ENCODE assay signal across 12 cellular contexts in genomic region chr20:63103402-63104311, GRCh38.
DNase-seq lines count a peak whose midpoint lies in the region; ATAC-seq and TF ChIP-seq lines count a peak whose summit lies in the region.
"Had no signal": no experiment of that assay in that cellular context is flagged by ENCODE, and none has a peak within 500 bp of the region (broad histone marks: within the 10 kb centered on the region; RNA-seq: fewer than 3 reads in every experiment).

No MANE protein-coding gene starts in this region.

- H3K36me3 ChIP-seq in SK-N-SH (replicated peaks in 1 of 2; ENCODE audit: control insufficient read depth in 1 of 2, insufficient read depth in 2 of 2, low read length in 1 of 2) (no peaks in the 10 kb centered on the region), DND-41 (ENCODE audit: insufficient read depth, low read length) (no peaks in the 10 kb centered on the region), mesenchymal stem cell (ENCODE audit: control insufficient read depth in 1 of 2, insufficient read depth in 2 of 2, low read depth in 1 of 2, low read length in 2 of 2) (no peaks in the 10 kb centered on the region)
- H3K36me3 ChIP-seq: SJSA1 had no signal

- no peaks in the 10 kb centered on the region for H3K36me3 Mint-ChIP-seq in activated CD8-positive, alpha-beta T cell treated with anti-CD3 and anti-CD28 coated beads for 36 hours (ENCODE audit: low read depth)
- H3K36me3 Mint-ChIP-seq: activated naive CD8-positive, alpha-beta T cell treated with anti-CD3 and anti-CD28 coated beads, Interleukin-2, amount 10 ng/mL, durations not matched to agents 7 days and 5 days had no signal

- peaks cover 1% of the 10 kb centered on the region for H3F3A ChIP-seq in SK-N-SH (replicated peaks; ENCODE audit: insufficient read depth)

- H4K20me1 ChIP-seq in SK-N-SH (ENCODE audit: insufficient read depth), result no peaks in the 10 kb centered on the region
- 0 out of 2 replicates have a peak, but pooled peaks cover 6% of the 10 kb centered on the region for H4K20me1 ChIP-seq in DND-41 (ENCODE audit: insufficient read depth, low read length)

- H3K4me3 ChIP-seq in SK-N-SH (ENCODE audit: low read depth in 2 of 2, low read length in 1 of 2) (no peak overlapping the region), DND-41 (ENCODE audit: low read depth in 1 of 2, low read length in 2 of 2) (no peak overlapping the region), mesenchymal stem cell (ENCODE audit: insufficient read depth in 1 of 2, low read depth in 1 of 2, low read length in 2 of 2) (no peak overlapping the region)

- TF ChIP-seq EP300 in SK-N-SH (IDR thresholded peaks at IDR 0.05; ENCODE audit: borderline replicate concordance in 1 of 2, low read depth in 1 of 2, low read length in 1 of 2), result no peak

- H3K27me3 Mint-ChIP-seq in activated CD8-positive, alpha-beta T cell treated with anti-CD3 and anti-CD28 coated beads for 36 hours, result no peaks in the 10 kb centered on the region
- H3K27me3 Mint-ChIP-seq: activated naive CD8-positive, alpha-beta T cell treated with anti-CD3 and anti-CD28 coated beads, Interleukin-2, amount 10 ng/mL, durations not matched to agents 7 days and 5 days had no signal

- 45% methylated on average over 18 of the region's 21 CpGs for WGBS in SK-N-SH (ENCODE audit: low lambda C conversion rate)
- WGBS in mesenchymal stem cell, result 71% methylated on average over 13 of the region's 21 CpGs

- H3K27me3 ChIP-seq in SK-N-SH (ENCODE audit: insufficient read depth) (no peaks in the 10 kb centered on the region; the same call in 1 of the 2 replicates), DND-41 (ENCODE audit: insufficient read depth, low read length, poor library complexity) (no peaks in the 10 kb centered on the region), mesenchymal stem cell (ENCODE audit: control insufficient read depth in 1 of 2, insufficient read depth in 1 of 2, low read length in 2 of 2) (peaks cover 29 to 46% of the 10 kb centered on the region in 2 experiments)

- H3K4me1 ChIP-seq in SK-N-SH (ENCODE audit: control insufficient read depth in 1 of 2, insufficient read depth in 2 of 2, low read depth in 1 of 2, low read length in 1 of 2) (no peaks in the 10 kb centered on the region; a peak in 1 of 4 replicates), DND-41 (ENCODE audit: insufficient read depth, low read length) (peaks cover 13% of the 10 kb centered on the region), mesenchymal stem cell (ENCODE audit: control insufficient read depth, insufficient read depth, low read depth, low read length) (peaks cover 15% of the 10 kb centered on the region)

- H3K4me2 ChIP-seq in SK-N-SH (no peak overlapping the region), DND-41 (ENCODE audit: insufficient read depth, low read length) (peak overlapping the region; percentile 73; the same call in 1 of the 2 replicates), mesenchymal stem cell (ENCODE audit: low read length, poor library complexity, severe bottlenecking) (no peak overlapping the region)

- H3K18ac ChIP-seq in mesenchymal stem cell (ENCODE audit: low read depth in 1 of 2, low read length in 2 of 2), result no peak overlapping the region

- H3K9me2 ChIP-seq in SK-N-SH, result no peaks in the 10 kb centered on the region

- no peak overlapping the region for H2AK5ac ChIP-seq in mesenchymal stem cell (ENCODE audit: low read length, severe bottlenecking)

- H3K4ac ChIP-seq in mesenchymal stem cell (ENCODE audit: low read depth in 1 of 2, low read length in 2 of 2), result no peak overlapping the region

- H4K8ac ChIP-seq in mesenchymal stem cell (ENCODE audit: low read length), result no peak overlapping the region

- POLR2A ChIA-PET in SK-N-SH (lab: Yijun Ruan, JAX), result no interaction called here
- POLR2A ChIA-PET in activated CD8-positive, alpha-beta T cell treated with anti-CD3 and anti-CD28 coated beads for 36 hours (lab: Charles Lee), result interaction anchor here (1.6 kb wide), 1 partner anchor 21 kb away, joined by 4 read pairs; no protein-coding TSS in a partner anchor

- intact Hi-C loops in activated CD8-positive, alpha-beta T cell treated with anti-CD3 and anti-CD28 coated beads for 36 hours (cut with micrococcal nuclease), result no loop called here

- no peak overlapping the region for H2BK15ac ChIP-seq in mesenchymal stem cell (ENCODE audit: low read depth, poor library complexity, severe bottlenecking)

- no peak overlapping the region for H4K91ac ChIP-seq in mesenchymal stem cell (ENCODE audit: low read length)

- no peaks in the 10 kb centered on the region for H3K79me2 ChIP-seq in SK-N-SH (ENCODE audit: insufficient read depth)
- no peaks in the 10 kb centered on the region for H3K79me2 ChIP-seq in DND-41 (ENCODE audit: insufficient read depth, low read length)

- no peaks in the 10 kb centered on the region for H3K9me3 ChIP-seq in SK-N-SH
- peaks cover 6% of the 10 kb centered on the region for H3K9me3 ChIP-seq in DND-41 (ENCODE audit: insufficient read depth, low read length, severe bottlenecking)
- no peaks in the 10 kb centered on the region for H3K9me3 ChIP-seq in mesenchymal stem cell (ENCODE audit: control insufficient read depth, low read length)

- H2BK12ac ChIP-seq in mesenchymal stem cell (ENCODE audit: low read length in 2 of 2), result no peak overlapping the region

- ATAC-seq in SK-N-SH treated with all-trans-retinoic acid at 6 μM for 48 hours, result 0 out of 3 replicates have a peak, but pooled peaks have one; percentile 9
- no peak for ATAC-seq in DND-41 (ENCODE audit: insufficient read depth, low read depth)
- no peak for ATAC-seq in activated CD8-positive, alpha-beta T cell treated with anti-CD3 and anti-CD28 coated beads for 36 hours
- no peak for ATAC-seq in HG03565 (IDR thresholded peaks at IDR 0.05; ENCODE audit: unreplicated experiment)

- TF ChIP-seq CTCF in SK-N-SH (IDR thresholded peaks at IDR 0.05) (no peak), DND-41 (IDR thresholded peaks at IDR 0.05; ENCODE audit: borderline replicate concordance, extremely low read depth, low read length, poor library complexity, severe bottlenecking) (no peak)
- no peak for TF ChIP-seq CTCF in activated CD8-positive, alpha-beta T cell treated with anti-CD3 and anti-CD28 coated beads for 36 hours (IDR thresholded peaks at IDR 0.05)

- no peak overlapping the region for H2AFZ ChIP-seq in SK-N-SH (ENCODE audit: low read depth)
- H2AFZ ChIP-seq in DND-41 (ENCODE audit: low read depth, low read length), result no peak overlapping the region
- no peak overlapping the region for H2AFZ ChIP-seq in mesenchymal stem cell (ENCODE audit: low read depth, low read length)

- no peak overlapping the region for H3K23ac ChIP-seq in mesenchymal stem cell (ENCODE audit: low read length in 2 of 2)

- no peak overlapping the region for H3K27ac ChIP-seq in SK-N-SH (ENCODE audit: low read depth in 2 of 2, low read length in 1 of 2)
- no peak overlapping the region for H3K27ac ChIP-seq in DND-41 (ENCODE audit: low read length)
- H3K27ac ChIP-seq in mesenchymal stem cell (ENCODE audit: low read length, poor library complexity, severe bottlenecking), result no peak overlapping the region
- H3K27ac ChIP-seq: SJSA1 had no signal

- H3K9me3 Mint-ChIP-seq in activated CD8-positive, alpha-beta T cell treated with anti-CD3 and anti-CD28 coated beads for 36 hours, result peaks cover 2% of the 10 kb centered on the region
- H3K9me3 Mint-ChIP-seq: activated naive CD8-positive, alpha-beta T cell treated with anti-CD3 and anti-CD28 coated beads, Interleukin-2, amount 10 ng/mL, durations not matched to agents 7 days and 5 days had no signal

- H3K79me1 ChIP-seq in mesenchymal stem cell (replicated peaks; ENCODE audit: low read length, poor library complexity, severe bottlenecking), result no peaks in the 10 kb centered on the region

- H3K4me3 Mint-ChIP-seq in activated CD8-positive, alpha-beta T cell treated with anti-CD3 and anti-CD28 coated beads for 36 hours, result peak overlapping the region; percentile 21

- CTCF ChIA-PET in SK-N-SH (lab: Yijun Ruan, JAX), result interaction anchor here (1.5 kb wide), 1 partner anchor 48 kb away, joined by 3 read pairs; no protein-coding TSS in a partner anchor
- CTCF ChIA-PET in activated CD8-positive, alpha-beta T cell treated with anti-CD3 and anti-CD28 coated beads for 36 hours (lab: Charles Lee), result interaction anchor here (1.2 kb wide), 1 partner anchor 70 kb away, joined by 3 read pairs; no protein-coding TSS in a partner anchor

- H3K14ac ChIP-seq in mesenchymal stem cell (ENCODE audit: low read length in 2 of 2), result no peak overlapping the region

- H3K9ac ChIP-seq in SK-N-SH, result no peak overlapping the region
- H3K9ac ChIP-seq in DND-41 (ENCODE audit: low read depth, low read length), result no peak overlapping the region
- no peak overlapping the region for H3K9ac ChIP-seq in mesenchymal stem cell (ENCODE audit: low read length)

- DNase-seq in SK-N-SH, result no peak
- no peak for DNase-seq in DND-41
- peak; percentile 37 for DNase-seq in activated CD8-positive, alpha-beta T cell treated with anti-CD3 and anti-CD28 coated beads for 36 hours
- DNase-seq in mesenchymal stem cell, result peak; percentile 27
- DNase-seq in MV-4-11 (lab: John Stamatoyannopoulos, UW), result no peak
- no peak for DNase-seq in DMS153 (lab: John Stamatoyannopoulos, UW)
- DNase-seq: NCI-H526 treated with DMSO at 0.1 percent for 48 hours had no signal

- H2BK5ac ChIP-seq in mesenchymal stem cell (ENCODE audit: low read depth, low read length, poor library complexity, severe bottlenecking), result no peak overlapping the region

- H2BK120ac ChIP-seq in mesenchymal stem cell (ENCODE audit: low read depth, low read length), result no peak overlapping the region

- no peak overlapping the region for H3K27ac Mint-ChIP-seq in activated CD8-positive, alpha-beta T cell treated with anti-CD3 and anti-CD28 coated beads for 36 hours
- H3K27ac Mint-ChIP-seq: dendritic cell treated with granulocyte-macrophage colony-stimulating factor and Interleukin-4, amounts not matched to agents 40 ng/mL and 50 ng/mL, for 4 days had no signal

- peaks cover 2% of the 10 kb centered on the region for H3K4me1 Mint-ChIP-seq in activated CD8-positive, alpha-beta T cell treated with anti-CD3 and anti-CD28 coated beads for 36 hours (ENCODE audit: low read depth)

- TF ChIP-seq RAD21 in SK-N-SH (IDR thresholded peaks at IDR 0.05; ENCODE audit: low read length), result no peak

TF ChIP-seq in SK-N-SH treated with all-trans-retinoic acid at 6 μM for 48 hours, 23 proteins besides CTCF, POLR2A, EP300 and RAD21 (continues in another document):
- TF ChIP-seq ZNF8 (CRISPR knock-in tag; IDR thresholded peaks at IDR 0.05) (no peak), ZFP3 (CRISPR knock-in tag; IDR thresholded peaks at IDR 0.05) (no peak)

TF ChIP-seq in SK-N-SH, 30 proteins besides CTCF, POLR2A, EP300 and RAD21 (continues in another document):
- TF ChIP-seq, protein P1, sequence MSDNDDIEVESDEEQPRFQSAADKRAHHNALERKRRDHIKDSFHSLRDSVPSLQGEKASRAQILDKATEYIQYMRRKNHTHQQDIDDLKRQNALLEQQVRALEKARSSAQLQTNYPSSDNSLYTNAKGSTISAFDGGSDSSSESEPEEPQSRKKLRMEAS (IDR thresholded peaks at IDR 0.05; ENCODE audit: low read depth), result no peak
- no peak for TF ChIP-seq FOSL2 (IDR thresholded peaks at IDR 0.05; ENCODE audit: borderline replicate concordance, low read depth)

Comparison
In these comparisons a context has a peak if more than half of its experiments do, and no peak if none do; other contexts are left out.
1. DNase-seq: peak in activated CD8-positive, alpha-beta T cell treated with anti-CD3 and anti-CD28 coated beads for 36 hours (single experiment) and mesenchymal stem cell (single experiment); none in SK-N-SH (single experiment), DND-41 (single experiment), MV-4-11 (single experiment) and DMS153 (single experiment).